Comparison of ENCODE assay signal across 1 cellular context in the genomic region with DNA sequence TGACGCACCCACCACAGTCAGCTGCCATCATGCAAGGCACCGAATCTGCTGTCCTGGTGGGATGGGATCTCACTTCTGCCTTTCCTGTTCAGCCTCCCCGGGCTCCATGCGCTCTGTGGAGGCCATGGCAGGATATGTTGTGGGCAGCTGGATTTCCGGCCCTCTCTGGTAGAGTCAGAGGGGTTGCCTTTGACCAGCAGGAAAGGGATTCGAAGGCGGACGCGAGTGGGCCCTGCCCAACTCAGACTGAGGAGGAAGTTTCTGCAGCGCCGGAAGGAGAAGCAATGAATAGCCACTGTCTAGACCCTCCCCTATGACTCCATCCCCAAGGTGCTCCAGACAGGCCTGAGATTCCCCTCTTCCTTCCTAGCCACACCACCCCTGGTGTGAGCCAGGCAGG.
TF ChIP-seq lines count a peak whose summit lies in the region.

No MANE protein-coding gene starts in this region.

TF ChIP-seq in H1, 55 proteins besides CTCF, POLR2A, EP300 and RAD21:
- TF ChIP-seq TAF7 (optimal IDR thresholded peaks at IDR 0.05; ENCODE audit: borderline replicate concordance, low read depth, low read length) (no peak), SP2 (IDR thresholded peaks at IDR 0.05; ENCODE audit: low read length) (no peak), TEAD4 (IDR thresholded peaks at IDR 0.05; ENCODE audit: low read depth, low read length) (no peak), SRF (IDR thresholded peaks at IDR 0.05; ENCODE audit: low read depth, low read length) (no peak), YY1 (IDR thresholded peaks at IDR 0.05; ENCODE audit: low read depth, low read length) (no peak), TCF12 (IDR thresholded peaks at IDR 0.05; ENCODE audit: low read depth, low read length) (no peak), NRF1 (IDR thresholded peaks at IDR 0.05; ENCODE audit: low read depth, low read length) (no peak), SP4 (IDR thresholded peaks at IDR 0.05; ENCODE audit: low read length) (no peak), KDM5A (IDR thresholded peaks at IDR 0.05; ENCODE audit: low read length) (no peak), CTBP2 (IDR thresholded peaks at IDR 0.05; ENCODE audit: borderline replicate concordance, insufficient read depth, insufficient read length, low read length) (no peak), GABPA (IDR thresholded peaks at IDR 0.05; ENCODE audit: borderline replicate concordance, insufficient read depth, low read length) (no peak), CHD1 (IDR thresholded peaks at IDR 0.05; ENCODE audit: low read depth, low read length) (no peak), RFX5 (IDR thresholded peaks at IDR 0.05; ENCODE audit: borderline replicate concordance, low read depth, low read length) (no peak), TAF1 (IDR thresholded peaks at IDR 0.05; ENCODE audit: low read depth, low read length) (no peak), POLR2AphosphoS5 (IDR thresholded peaks at IDR 0.05; ENCODE audit: low read depth, low read length) (no peak), RBBP5 (IDR thresholded peaks at IDR 0.05; ENCODE audit: borderline replicate concordance, low read depth, low read length) (no peak), SAP30 (IDR thresholded peaks at IDR 0.05; ENCODE audit: insufficient read depth, insufficient replicate concordance, low read length) (no peak), HDAC2 (IDR thresholded peaks at IDR 0.05; ENCODE audit: borderline replicate concordance in 1 of 2, low read depth in 2 of 2, low read length in 2 of 2) (no peak), BCL11A (IDR thresholded peaks at IDR 0.05; ENCODE audit: low read depth in 2 of 2, low read length in 2 of 2) (no peak)
- TF ChIP-seq, protein P1, sequence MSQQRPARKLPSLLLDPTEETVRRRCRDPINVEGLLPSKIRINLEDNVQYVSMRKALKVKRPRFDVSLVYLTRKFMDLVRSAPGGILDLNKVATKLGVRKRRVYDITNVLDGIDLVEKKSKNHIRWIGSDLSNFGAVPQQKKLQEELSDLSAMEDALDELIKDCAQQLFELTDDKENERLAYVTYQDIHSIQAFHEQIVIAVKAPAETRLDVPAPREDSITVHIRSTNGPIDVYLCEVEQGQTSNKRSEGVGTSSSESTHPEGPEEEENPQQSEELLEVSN (IDR thresholded peaks at IDR 0.05), result no peak
